In the genomic region with DNA sequence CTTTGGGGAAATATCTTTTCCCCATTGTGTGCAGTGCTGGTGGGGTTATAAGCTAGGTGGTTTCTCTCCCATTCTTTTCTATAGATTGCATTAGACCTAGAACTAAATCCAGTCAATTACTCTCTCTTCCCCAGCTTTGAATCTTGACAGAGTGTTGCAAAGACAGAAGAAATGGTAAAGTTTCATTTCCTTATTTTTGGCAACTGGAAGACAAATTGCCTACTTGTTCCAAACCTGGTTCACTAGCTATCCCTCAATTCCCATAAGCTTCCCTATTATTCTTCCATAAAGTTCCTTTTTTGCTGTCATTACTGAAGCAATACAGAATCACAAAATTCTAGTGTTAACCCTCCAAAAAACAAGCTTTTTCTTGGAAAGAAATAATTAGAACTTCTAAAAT, we compare ENCODE assay signal across 1 cellular context.
TF ChIP-seq lines count a peak whose summit lies in the region.

No MANE protein-coding gene starts in this region.

TF ChIP-seq in GM12878, 131 proteins besides CTCF, POLR2A, EP300 and RAD21 (continued from another document):
- TF ChIP-seq, protein P1, sequence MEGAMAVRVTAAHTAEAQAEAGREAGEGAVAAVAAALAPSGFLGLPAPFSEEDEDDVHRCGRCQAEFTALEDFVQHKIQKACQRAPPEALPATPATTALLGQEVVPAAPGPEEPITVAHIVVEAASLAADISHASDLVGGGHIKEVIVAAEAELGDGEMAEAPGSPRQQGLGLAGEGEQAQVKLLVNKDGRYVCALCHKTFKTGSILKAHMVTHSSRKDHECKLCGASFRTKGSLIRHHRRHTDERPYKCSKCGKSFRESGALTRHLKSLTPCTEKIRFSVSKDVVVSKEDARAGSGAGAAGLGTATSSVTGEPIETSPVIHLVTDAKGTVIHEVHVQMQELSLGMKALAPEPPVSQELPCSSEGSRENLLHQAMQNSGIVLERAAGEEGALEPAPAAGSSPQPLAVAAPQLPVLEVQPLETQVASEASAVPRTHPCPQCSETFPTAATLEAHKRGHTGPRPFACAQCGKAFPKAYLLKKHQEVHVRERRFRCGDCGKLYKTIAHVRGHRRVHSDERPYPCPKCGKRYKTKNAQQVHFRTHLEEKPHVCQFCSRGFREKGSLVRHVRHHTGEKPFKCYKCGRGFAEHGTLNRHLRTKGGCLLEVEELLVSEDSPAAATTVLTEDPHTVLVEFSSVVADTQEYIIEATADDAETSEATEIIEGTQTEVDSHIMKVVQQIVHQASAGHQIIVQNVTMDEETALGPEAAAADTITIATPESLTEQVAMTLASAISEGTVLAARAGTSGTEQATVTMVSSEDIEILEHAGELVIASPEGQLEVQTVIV (IDR thresholded peaks at IDR 0.05; ENCODE audit: borderline replicate concordance, partially characterized antibody), result no peak
- TF ChIP-seq SUPT20H (IDR thresholded peaks at IDR 0.05; ENCODE audit: borderline replicate concordance, control insufficient read depth, low read depth, low read length) (no peak), SPI1 (IDR thresholded peaks at IDR 0.05; ENCODE audit: borderline replicate concordance, insufficient read depth, low read depth, low read length) (peak; percentile 77)
- TF ChIP-seq, protein P2, sequence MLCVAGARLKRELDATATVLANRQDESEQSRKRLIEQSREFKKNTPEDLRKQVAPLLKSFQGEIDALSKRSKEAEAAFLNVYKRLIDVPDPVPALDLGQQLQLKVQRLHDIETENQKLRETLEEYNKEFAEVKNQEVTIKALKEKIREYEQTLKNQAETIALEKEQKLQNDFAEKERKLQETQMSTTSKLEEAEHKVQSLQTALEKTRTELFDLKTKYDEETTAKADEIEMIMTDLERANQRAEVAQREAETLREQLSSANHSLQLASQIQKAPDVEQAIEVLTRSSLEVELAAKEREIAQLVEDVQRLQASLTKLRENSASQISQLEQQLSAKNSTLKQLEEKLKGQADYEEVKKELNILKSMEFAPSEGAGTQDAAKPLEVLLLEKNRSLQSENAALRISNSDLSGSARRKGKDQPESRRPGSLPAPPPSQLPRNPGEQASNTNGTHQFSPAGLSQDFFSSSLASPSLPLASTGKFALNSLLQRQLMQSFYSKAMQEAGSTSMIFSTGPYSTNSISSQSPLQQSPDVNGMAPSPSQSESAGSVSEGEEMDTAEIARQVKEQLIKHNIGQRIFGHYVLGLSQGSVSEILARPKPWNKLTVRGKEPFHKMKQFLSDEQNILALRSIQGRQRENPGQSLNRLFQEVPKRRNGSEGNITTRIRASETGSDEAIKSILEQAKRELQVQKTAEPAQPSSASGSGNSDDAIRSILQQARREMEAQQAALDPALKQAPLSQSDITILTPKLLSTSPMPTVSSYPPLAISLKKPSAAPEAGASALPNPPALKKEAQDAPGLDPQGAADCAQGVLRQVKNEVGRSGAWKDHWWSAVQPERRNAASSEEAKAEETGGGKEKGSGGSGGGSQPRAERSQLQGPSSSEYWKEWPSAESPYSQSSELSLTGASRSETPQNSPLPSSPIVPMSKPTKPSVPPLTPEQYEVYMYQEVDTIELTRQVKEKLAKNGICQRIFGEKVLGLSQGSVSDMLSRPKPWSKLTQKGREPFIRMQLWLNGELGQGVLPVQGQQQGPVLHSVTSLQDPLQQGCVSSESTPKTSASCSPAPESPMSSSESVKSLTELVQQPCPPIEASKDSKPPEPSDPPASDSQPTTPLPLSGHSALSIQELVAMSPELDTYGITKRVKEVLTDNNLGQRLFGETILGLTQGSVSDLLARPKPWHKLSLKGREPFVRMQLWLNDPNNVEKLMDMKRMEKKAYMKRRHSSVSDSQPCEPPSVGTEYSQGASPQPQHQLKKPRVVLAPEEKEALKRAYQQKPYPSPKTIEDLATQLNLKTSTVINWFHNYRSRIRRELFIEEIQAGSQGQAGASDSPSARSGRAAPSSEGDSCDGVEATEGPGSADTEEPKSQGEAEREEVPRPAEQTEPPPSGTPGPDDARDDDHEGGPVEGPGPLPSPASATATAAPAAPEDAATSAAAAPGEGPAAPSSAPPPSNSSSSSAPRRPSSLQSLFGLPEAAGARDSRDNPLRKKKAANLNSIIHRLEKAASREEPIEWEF (IDR thresholded peaks at IDR 0.05; ENCODE audit: insufficient replicate concordance, low read depth, low read length), result no peak
- TF ChIP-seq, protein P3, sequence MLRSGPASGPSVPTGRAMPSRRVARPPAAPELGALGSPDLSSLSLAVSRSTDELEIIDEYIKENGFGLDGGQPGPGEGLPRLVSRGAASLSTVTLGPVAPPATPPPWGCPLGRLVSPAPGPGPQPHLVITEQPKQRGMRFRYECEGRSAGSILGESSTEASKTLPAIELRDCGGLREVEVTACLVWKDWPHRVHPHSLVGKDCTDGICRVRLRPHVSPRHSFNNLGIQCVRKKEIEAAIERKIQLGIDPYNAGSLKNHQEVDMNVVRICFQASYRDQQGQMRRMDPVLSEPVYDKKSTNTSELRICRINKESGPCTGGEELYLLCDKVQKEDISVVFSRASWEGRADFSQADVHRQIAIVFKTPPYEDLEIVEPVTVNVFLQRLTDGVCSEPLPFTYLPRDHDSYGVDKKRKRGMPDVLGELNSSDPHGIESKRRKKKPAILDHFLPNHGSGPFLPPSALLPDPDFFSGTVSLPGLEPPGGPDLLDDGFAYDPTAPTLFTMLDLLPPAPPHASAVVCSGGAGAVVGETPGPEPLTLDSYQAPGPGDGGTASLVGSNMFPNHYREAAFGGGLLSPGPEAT (IDR thresholded peaks at IDR 0.05; ENCODE audit: low read depth), result 0 out of 2 replicates have a peak, but pooled peaks have one; percentile 23
- TF ChIP-seq, protein P4, sequence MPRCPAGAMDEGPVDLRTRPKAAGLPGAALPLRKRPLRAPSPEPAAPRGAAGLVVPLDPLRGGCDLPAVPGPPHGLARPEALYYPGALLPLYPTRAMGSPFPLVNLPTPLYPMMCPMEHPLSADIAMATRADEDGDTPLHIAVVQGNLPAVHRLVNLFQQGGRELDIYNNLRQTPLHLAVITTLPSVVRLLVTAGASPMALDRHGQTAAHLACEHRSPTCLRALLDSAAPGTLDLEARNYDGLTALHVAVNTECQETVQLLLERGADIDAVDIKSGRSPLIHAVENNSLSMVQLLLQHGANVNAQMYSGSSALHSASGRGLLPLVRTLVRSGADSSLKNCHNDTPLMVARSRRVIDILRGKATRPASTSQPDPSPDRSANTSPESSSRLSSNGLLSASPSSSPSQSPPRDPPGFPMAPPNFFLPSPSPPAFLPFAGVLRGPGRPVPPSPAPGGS (IDR thresholded peaks at IDR 0.05; ENCODE audit: borderline replicate concordance, insufficient read depth, low read depth, low read length, poor library complexity, severe bottlenecking), result no peak
